ENCODE assay signal across 8 cellular contexts in genomic region chrX:112642349-112642748, GRCh38. TPM values are rescaled to one million over a fixed set of nuclear protein-coding genes. Genes with fewer than 3 reads are reported as not detected.
DNase-seq lines count a peak whose midpoint lies in the region; ATAC-seq and TF ChIP-seq lines count a peak whose summit lies in the region.

No MANE protein-coding gene starts in this region.

- H3K9me3 ChIP-seq in CD8-positive, alpha-beta T cell (ENCODE audit: low read length) = no peaks in the 10 kb centered on the region
- no peaks in the 10 kb centered on the region for H3K9me3 ChIP-seq in MM.1S (replicated peaks; ENCODE audit: insufficient read depth, low read length)
- no peaks in the 10 kb centered on the region for H3K9me3 ChIP-seq in stomach

- DNase-seq in CD8-positive, alpha-beta T cell = peak in 5 of 7 experiments; percentile 0 to 47 (median 10)
- peak; percentile 18 for DNase-seq in GM19238 (ENCODE audit: insufficient read length, low spot score)
- peak; percentile 61 for DNase-seq in MM.1S
- peak; percentile 58 for DNase-seq in SK-N-DZ (ENCODE audit: low spot score)
- DNase-seq in choroid plexus epithelial cell (ENCODE audit: low read depth) = peak; percentile 70
- DNase-seq in kidney glomerular epithelial cell (lab: John Stamatoyannopoulos, UW) = peak; percentile 34
- DNase-seq in stomach = peak; percentile 31

- intact Hi-C loops in CD8-positive, alpha-beta T cell (cut with DNase I, micrococcal nuclease) = loop anchor here (5.0 to 10.0 kb wide), 2 partner anchors 92 to 770 kb away; no protein-coding TSS in a partner anchor
- intact Hi-C loops in stomach (cut with DNase I; ENCODE audit: low total_unique reads) = no loop called here

- H3K36me3 Mint-ChIP-seq in CD8-positive, alpha-beta T cell = no peaks in the 10 kb centered on the region
- no peaks in the 10 kb centered on the region for H3K36me3 Mint-ChIP-seq in activated T-helper 17 cell treated with anti-CD3 and anti-CD28 coated beads, Interleukin-2, amount 50 U/mL, for 72 hours (ENCODE audit: low read depth)

- H3K4me1 Mint-ChIP-seq in CD8-positive, alpha-beta T cell (ENCODE audit: low read depth) = peaks cover 3% of the 10 kb centered on the region
- peaks cover 3% of the 10 kb centered on the region for H3K4me1 Mint-ChIP-seq in activated T-helper 17 cell treated with anti-CD3 and anti-CD28 coated beads, Interleukin-2, amount 50 U/mL, for 72 hours

- no peaks in the 10 kb centered on the region for H3K36me3 ChIP-seq in CD8-positive, alpha-beta T cell (ENCODE audit: insufficient read depth, low read length)
- H3K36me3 ChIP-seq in MM.1S (replicated peaks; ENCODE audit: insufficient read depth, low read length) (no peaks in the 10 kb centered on the region), stomach (no peaks in the 10 kb centered on the region)

- no peak for TF ChIP-seq EP300 in stomach (IDR thresholded peaks at IDR 0.05)

- H3K27me3 Mint-ChIP-seq in CD8-positive, alpha-beta T cell (ENCODE audit: low read depth) = no peaks in the 10 kb centered on the region
- no peaks in the 10 kb centered on the region for H3K27me3 Mint-ChIP-seq in activated T-helper 17 cell treated with anti-CD3 and anti-CD28 coated beads, Interleukin-2, amount 50 U/mL, for 72 hours

- peak; percentile 44 for ATAC-seq in CD8-positive, alpha-beta T cell
- ATAC-seq in activated T-helper 17 cell treated with anti-CD3 and anti-CD28 coated beads, Interleukin-2, amount 50 U/mL, for 72 hours (replicated peaks) = no peak

- H3K27ac ChIP-seq in CD8-positive, alpha-beta T cell (ENCODE audit: low read depth, low read length) = no peak overlapping the region
- no peak overlapping the region for H3K27ac ChIP-seq in MM.1S (ENCODE audit: low read length)
- no peak overlapping the region for H3K27ac ChIP-seq in stomach

- CTCF ChIA-PET in CD8-positive, alpha-beta T cell (lab: Charles Lee) = interaction anchor here (0.5 to 0.9 kb wide), 2 partner anchors 18 to 24 kb away, joined by 3 to 5 read pairs; no protein-coding TSS in a partner anchor

- H3K4me1 ChIP-seq in CD8-positive, alpha-beta T cell (ENCODE audit: insufficient read depth, low read length) = no peaks in the 10 kb centered on the region
- H3K4me1 ChIP-seq in MM.1S (ENCODE audit: low read length) = no peaks in the 10 kb centered on the region
- no peaks in the 10 kb centered on the region for H3K4me1 ChIP-seq in stomach

- H4K20me1 ChIP-seq in MM.1S (ENCODE audit: insufficient read depth, low read length) = no peaks in the 10 kb centered on the region

- H3K4me2 ChIP-seq in MM.1S (ENCODE audit: low read depth, low read length) = no peak overlapping the region

- no peak overlapping the region for H3K9ac ChIP-seq in MM.1S (ENCODE audit: low read length)

- no peaks in the 10 kb centered on the region for H3K9me2 ChIP-seq in MM.1S (replicated peaks; ENCODE audit: insufficient read depth, low read length)

- POLR2A ChIA-PET in CD8-positive, alpha-beta T cell (lab: Charles Lee) = no interaction called here

- peak; percentile 56 for TF ChIP-seq CTCF in CD8-positive, alpha-beta T cell (IDR thresholded peaks at IDR 0.05)
- TF ChIP-seq CTCF in MM.1S (IDR thresholded peaks at IDR 0.05; ENCODE audit: low read length) (peak; percentile 67), choroid plexus epithelial cell (conservative IDR thresholded peaks at IDR 0.05; ENCODE audit: low read depth, low read length) (peak; percentile 71), stomach (IDR thresholded peaks at IDR 0.05) (peak in 5 of 7 experiments; percentile 16 to 67 (median 46))

- H3K4me3 Mint-ChIP-seq in CD8-positive, alpha-beta T cell = no peak overlapping the region
- H3K4me3 Mint-ChIP-seq in activated T-helper 17 cell treated with anti-CD3 and anti-CD28 coated beads, Interleukin-2, amount 50 U/mL, for 72 hours = no peak overlapping the region

- no peak overlapping the region for H3K27ac Mint-ChIP-seq in CD8-positive, alpha-beta T cell
- H3K27ac Mint-ChIP-seq in activated T-helper 17 cell treated with anti-CD3 and anti-CD28 coated beads, Interleukin-2, amount 50 U/mL, for 72 hours = no peak overlapping the region

- H3K79me2 ChIP-seq in MM.1S (ENCODE audit: low read length) = no peaks in the 10 kb centered on the region

- WGBS in stomach, 5 donors = 0 to 3% (median 2%) methylated on average over 3 of the region's 3 CpGs

- no peaks in the 10 kb centered on the region for H3F3A ChIP-seq in MM.1S (ENCODE audit: insufficient read depth, low read length)

- no peaks in the 10 kb centered on the region for H3K27me3 ChIP-seq in CD8-positive, alpha-beta T cell (ENCODE audit: insufficient read depth, low read length)
- H3K27me3 ChIP-seq in MM.1S (replicated peaks; ENCODE audit: insufficient read depth, low read length) (no peaks in the 10 kb centered on the region), stomach (no peaks in the 10 kb centered on the region)

- no peak for TF ChIP-seq POLR2A in stomach (IDR thresholded peaks at IDR 0.05)

- H2AFZ ChIP-seq in MM.1S (ENCODE audit: low read length) = no peak overlapping the region

- no peaks in the 10 kb centered on the region for H3K9me3 Mint-ChIP-seq in CD8-positive, alpha-beta T cell
- H3K9me3 Mint-ChIP-seq in activated T-helper 17 cell treated with anti-CD3 and anti-CD28 coated beads, Interleukin-2, amount 50 U/mL, for 72 hours = no peaks in the 10 kb centered on the region

- no peak overlapping the region for H3K4me3 ChIP-seq in CD8-positive, alpha-beta T cell (ENCODE audit: low read depth, low read length)
- H3K4me3 ChIP-seq in MM.1S (ENCODE audit: low read length) (no peak overlapping the region), choroid plexus epithelial cell (ENCODE audit: low read depth, low read length) (no peak overlapping the region), stomach (no peak overlapping the region)

RNA-seq across cellular contexts. Expression of gene LHFPL1, which starts 37.4 kb away (rescaled TPM):
- total RNA-seq in CD8-positive, alpha-beta T cell = not detected
- not detected in 2 replicates for polyA plus RNA-seq in SK-N-DZ (2014; cell fraction: cytosol; rRNA removed)
- polyA plus RNA-seq in SK-N-DZ (2014; cell fraction: nucleus; rRNA removed) = not detected in 2 replicates
- not detected for total RNA-seq in stomach
- under 1 TPM in 1 of 3 donors, not detected in 2; 0.05 TPM for polyA plus RNA-seq in stomach
- under 1 TPM in 1 of 2 donors, not detected in 1; 0.45 TPM for total RNA-seq in activated T-helper 17 cell treated with anti-CD3 and anti-CD28 coated beads, Interleukin-2, amount 50 U/mL, for 72 hours

Comparison
In these comparisons a context has a peak if more than half of its experiments do, and no peak if none do; other contexts are left out.
1. DNase-seq: peak in every context shown above with its lines; median percentile 70 in choroid plexus epithelial cell; 61 in MM.1S; 58 in SK-N-DZ; 34 in kidney glomerular epithelial cell; 31 in stomach; 18 in GM19238; 10 in CD8-positive, alpha-beta T cell.